ENCODE assay signal across 23 cellular contexts in genomic region chr13:81577601-81578000, GRCh38.
A peak's percentile ranks its signal among the peaks of the same experiment; 100 is the strongest.
DNase-seq lines count a peak whose midpoint lies in the region; ATAC-seq, FAIRE-seq and TF ChIP-seq lines count a peak whose summit lies in the region.
"Had no signal": no experiment of that assay in that cellular context is flagged by ENCODE, and none has a peak within 500 bp of the region (broad histone marks: within the 10 kb centered on the region; RNA-seq: fewer than 3 reads in every experiment).

No MANE protein-coding gene starts in this region.

- no peak overlapping the region for H3K4me3 Mint-ChIP-seq in activated CD8-positive, alpha-beta memory T cell treated with anti-CD3 and anti-CD28 coated beads, Interleukin-2, amount 10 ng/mL, durations not matched to agents 7 days and 5 days
- H3K4me3 Mint-ChIP-seq: activated T-helper 1 cell treated with anti-CD3 and anti-CD28 coated beads, Interleukin-12 subunit alpha, Interleukin-12 subunit beta, Interleukin-2, Interleukin-4 antibody, amounts not matched to agents 30 ng/mL and 10 ng/mL and 1 ng/mL, durations not matched to agents 14 hours and 24 hours and 36 hours had no signal

- no TSS peak for BruUV-seq in PC-9 (replicated peaks; lab: Mats Ljungman, UMichigan)

- peak; percentile 8 for DNase-seq in amniotic epithelial cell (ENCODE audit: low read depth)
- peak; percentile 27 for DNase-seq in kidney tubule cell (ENCODE audit: low spot score)
- no peak for DNase-seq in urothelium cell line (ENCODE audit: low spot score)
- no peak for DNase-seq in activated CD8-positive, alpha-beta memory T cell treated with anti-CD3 and anti-CD28 coated beads, Interleukin-2, amount 10 ng/mL, durations not matched to agents 7 days and 5 days
- DNase-seq in DMS53 (lab: John Stamatoyannopoulos, UW), result no peak
- no peak for DNase-seq in PC-9
- DNase-seq: dermis blood vessel endothelial cell; foreskin keratinocyte; KBM-7; NCI-H2171 treated with DMSO at 0.1 percent for 48 hours; NCI-H82; spleen; stimulated activated CD8-positive, alpha-beta memory T cell treated with anti-CD3 and anti-CD28 coated beads, Interleukin-4, amount 100 ng/mL, for 48 hours; substantia nigra; T-helper 2 cell; uterus had no signal

- peaks cover 0 to 6% (median 0%) of the 10 kb centered on the region in 11 experiments; a peak in 4 of 22 replicates for H3K9me3 ChIP-seq in BLaER1 treated with 17β-estradiol and CSF1 and Interleukin-3, amounts not matched to agents 10 nM and 100 nM (replicated peaks in 1 of 11)
- H3K9me3 ChIP-seq in HUES64 (ENCODE audit: insufficient read depth, low read depth, low read length), result no peaks in the 10 kb centered on the region
- no peaks in the 10 kb centered on the region for H3K9me3 ChIP-seq in PC-9 (ENCODE audit: insufficient read depth, low read depth)
- H3K9me3 ChIP-seq: SJCRH30, spleen, uterus had no signal

- ATAC-seq in activated CD8-positive, alpha-beta memory T cell treated with anti-CD3 and anti-CD28 coated beads, Interleukin-2, amount 10 ng/mL, durations not matched to agents 7 days and 5 days, result no peak
- ATAC-seq: activated CD4-positive, CD25-positive, alpha-beta regulatory T cell treated with anti-CD3 and anti-CD28 coated beads, Interleukin-2, amount 50 U/mL, for 24 hours; activated naive CD4-positive, alpha-beta T cell treated with anti-CD3 and anti-CD28 coated beads, Interleukin-2, amount 50 U/mL, for 72 hours; foreskin keratinocyte had no signal

- H3K4me1 Mint-ChIP-seq in activated CD8-positive, alpha-beta memory T cell treated with anti-CD3 and anti-CD28 coated beads, Interleukin-2, amount 10 ng/mL, durations not matched to agents 7 days and 5 days, result no peaks in the 10 kb centered on the region

- no peaks in the 10 kb centered on the region for H4K20me1 ChIP-seq in BLaER1 treated with 17β-estradiol and CSF1 and Interleukin-3, amounts not matched to agents 10 nM and 100 nM
- no peaks in the 10 kb centered on the region for H4K20me1 ChIP-seq in PC-9 (ENCODE audit: insufficient read depth)

- H3K36me3 ChIP-seq in BLaER1 treated with 17β-estradiol and CSF1 and Interleukin-3, amounts not matched to agents 10 nM and 100 nM, result no peaks in the 10 kb centered on the region
- H3K36me3 ChIP-seq in HUES64 (ENCODE audit: insufficient read depth, low read length) (no peaks in the 10 kb centered on the region), PC-9 (ENCODE audit: low read depth) (no peaks in the 10 kb centered on the region)
- H3K36me3 ChIP-seq: SJCRH30, spleen, uterus had no signal

- CTCF ChIA-PET in activated CD8-positive, alpha-beta memory T cell treated with anti-CD3 and anti-CD28 coated beads, Interleukin-2, amount 10 ng/mL, durations not matched to agents 7 days and 5 days (lab: Charles Lee), result no interaction called here
- CTCF ChIA-PET in PC-9 (lab: Charles Lee), result no interaction called here

- H3K27ac ChIP-seq in BLaER1 treated with 17β-estradiol and CSF1 and Interleukin-3, amounts not matched to agents 10 nM and 100 nM, result no peak overlapping the region
- peak overlapping the region; percentile 61; the same call in 1 of the 2 replicates for H3K27ac ChIP-seq in HUES64 (ENCODE audit: low read depth, low read length)
- H3K27ac ChIP-seq in PC-9, result no peak overlapping the region
- H3K27ac ChIP-seq: foreskin keratinocyte, SJCRH30, spleen, uterus had no signal

- H3K9me3 Mint-ChIP-seq in activated CD8-positive, alpha-beta memory T cell treated with anti-CD3 and anti-CD28 coated beads, Interleukin-2, amount 10 ng/mL, durations not matched to agents 7 days and 5 days (ENCODE audit: low read depth), result no peaks in the 10 kb centered on the region

- H3K27me3 ChIP-seq in BLaER1 treated with 17β-estradiol and CSF1 and Interleukin-3, amounts not matched to agents 10 nM and 100 nM, result no peaks in the 10 kb centered on the region
- H3K27me3 ChIP-seq in HUES64 (ENCODE audit: insufficient read depth, low read length) (no peaks in the 10 kb centered on the region), PC-9 (ENCODE audit: insufficient read depth, low read depth) (no peaks in the 10 kb centered on the region)
- H3K27me3 ChIP-seq: foreskin keratinocyte, SJCRH30, spleen, uterus had no signal

- H3K4me2 ChIP-seq in BLaER1 treated with 17β-estradiol and CSF1 and Interleukin-3, amounts not matched to agents 10 nM and 100 nM, result peak overlapping the region in 10 of 11 experiments; percentile 13 to 67 (median 36); a peak in 18 of 22 replicates
- no peak overlapping the region for H3K4me2 ChIP-seq in PC-9

- FAIRE-seq in urothelium cell line (lab: Jason Lieb, UNC), result no peak

- POLR2A ChIA-PET in PC-9 (lab: Charles Lee; ENCODE audit: unreplicated experiment), result interaction anchor here (0.6 kb wide), 1 partner anchor 15 kb away, joined by 17 read pairs; no protein-coding TSS in a partner anchor

- no peak overlapping the region for H3K27ac Mint-ChIP-seq in activated CD8-positive, alpha-beta memory T cell treated with anti-CD3 and anti-CD28 coated beads, Interleukin-2, amount 10 ng/mL, durations not matched to agents 7 days and 5 days
- H3K27ac Mint-ChIP-seq: activated naive CD4-positive, alpha-beta T cell treated with anti-CD3 and anti-CD28 coated beads, Interleukin-2, amount 50 U/mL, for 72 hours; activated T-helper 1 cell treated with anti-CD3 and anti-CD28 coated beads, Interleukin-12 subunit alpha, Interleukin-12 subunit beta, Interleukin-2, Interleukin-4 antibody, amounts not matched to agents 30 ng/mL and 10 ng/mL and 1 ng/mL, durations not matched to agents 14 hours and 24 hours and 36 hours; progenitor cell of endocrine pancreas had no signal

- TF ChIP-seq CTCF in PC-9 (conservative IDR thresholded peaks at IDR 0.05), result no peak

- no peaks in the 10 kb centered on the region for H3F3A ChIP-seq in PC-9 (ENCODE audit: insufficient read depth, low read depth)

- H2AFZ ChIP-seq in PC-9, result no peak overlapping the region

- peaks cover 6 to 19% (median 10%) of the 10 kb centered on the region in 10 experiments; a peak in 15 of 20 replicates for H3K4me1 ChIP-seq in BLaER1 treated with 17β-estradiol and CSF1 and Interleukin-3, amounts not matched to agents 10 nM and 100 nM
- H3K4me1 ChIP-seq in HUES64 (ENCODE audit: insufficient read depth, low read length) (peaks cover 8% of the 10 kb centered on the region), PC-9 (replicated peaks; ENCODE audit: insufficient read depth) (no peaks in the 10 kb centered on the region)
- H3K4me1 ChIP-seq: foreskin keratinocyte, SJCRH30, spleen, uterus had no signal

- H3K9me2 ChIP-seq in PC-9 (ENCODE audit: insufficient read depth), result no peaks in the 10 kb centered on the region

- intact Hi-C loops in PC-9 (cut with micrococcal nuclease; ENCODE audit: unreplicated experiment), result no loop called here

- H3K9ac ChIP-seq in BLaER1 treated with 17β-estradiol and CSF1 and Interleukin-3, amounts not matched to agents 10 nM and 100 nM, result no peak overlapping the region
- H3K9ac ChIP-seq in HUES64 (ENCODE audit: low read depth, low read length), result no peak overlapping the region; the same call in 1 of the 2 replicates

- no peaks in the 10 kb centered on the region for H3K36me3 Mint-ChIP-seq in activated CD8-positive, alpha-beta memory T cell treated with anti-CD3 and anti-CD28 coated beads, Interleukin-2, amount 10 ng/mL, durations not matched to agents 7 days and 5 days
- H3K36me3 Mint-ChIP-seq: activated naive CD4-positive, alpha-beta T cell treated with anti-CD3 and anti-CD28 coated beads, Interleukin-2, amount 50 U/mL, for 72 hours had no signal

- H3K4me3 ChIP-seq in BLaER1 treated with 17β-estradiol and CSF1 and Interleukin-3, amounts not matched to agents 10 nM and 100 nM, result no peak overlapping the region
- no peak overlapping the region for H3K4me3 ChIP-seq in HUES64 (ENCODE audit: low read length)
- H3K4me3 ChIP-seq in PC-9, result no peak overlapping the region
- H3K4me3 ChIP-seq: SJCRH30, spleen, uterus had no signal

- no peaks in the 10 kb centered on the region for H3K27me3 Mint-ChIP-seq in activated CD8-positive, alpha-beta memory T cell treated with anti-CD3 and anti-CD28 coated beads, Interleukin-2, amount 10 ng/mL, durations not matched to agents 7 days and 5 days
- H3K27me3 Mint-ChIP-seq: progenitor cell of endocrine pancreas had no signal

- no CpG with 5 or more reads among the region's 1 CpG for WGBS in HUES64

- H3K79me2 ChIP-seq in PC-9 (ENCODE audit: low read depth), result no peaks in the 10 kb centered on the region

Comparison
In these comparisons a context has a peak if more than half of its experiments do, and no peak if none do; other contexts are left out.
1. DNase-seq: peak in amniotic epithelial cell (single experiment) and kidney tubule cell (single experiment); none in urothelium cell line (single experiment), activated CD8-positive, alpha-beta memory T cell treated with anti-CD3 and anti-CD28 coated beads, Interleukin-2, amount 10 ng/mL, durations not matched to agents 7 days and 5 days (single experiment), DMS53 (single experiment) and PC-9 (0 of 2).